In genomic region chr5:124651663-124652513, GRCh38 we compare ENCODE assay signal across 1 cellular context.
A peak's percentile ranks its signal among the peaks of the same experiment; 100 is the strongest.
TF ChIP-seq lines count a peak whose summit lies in the region.

No MANE protein-coding gene starts in this region.

TF ChIP-seq in GM12878, 131 proteins besides CTCF, POLR2A, EP300 and RAD21 (continued from another document and continues in another):
- TF ChIP-seq CUX1 (IDR thresholded peaks at IDR 0.05; ENCODE audit: insufficient replicate concordance, low read depth, low read length) = no peak
- TF ChIP-seq TAF1 (IDR thresholded peaks at IDR 0.05; ENCODE audit: borderline replicate concordance, low read depth, low read length) = no peak
- no peak for TF ChIP-seq REST (IDR thresholded peaks at IDR 0.05; ENCODE audit: low read depth, low read length)
- no peak for TF ChIP-seq CEBPB (IDR thresholded peaks at IDR 0.05; ENCODE audit: borderline replicate concordance in 1 of 2, low read depth in 2 of 2, low read length in 2 of 2)
- peak; percentile 89 for TF ChIP-seq IKZF1 (conservative IDR thresholded peaks at IDR 0.05)
- TF ChIP-seq E2F4 (IDR thresholded peaks at IDR 0.05; ENCODE audit: low read depth, low read length) = no peak
- TF ChIP-seq SPI1 (IDR thresholded peaks at IDR 0.05; ENCODE audit: borderline replicate concordance, insufficient read depth, low read depth, low read length) = peak; percentile 68; the same call in 1 of the 2 replicates
- TF ChIP-seq NFXL1 (IDR thresholded peaks at IDR 0.05; ENCODE audit: borderline replicate concordance) = no peak
- TF ChIP-seq RB1 (IDR thresholded peaks at IDR 0.05; ENCODE audit: borderline replicate concordance) = no peak
- TF ChIP-seq GABPA (IDR thresholded peaks at IDR 0.05; ENCODE audit: low read depth) = no peak
- no peak for TF ChIP-seq RELA (IDR thresholded peaks at IDR 0.05; ENCODE audit: borderline replicate concordance, partially characterized antibody)
- no peak for TF ChIP-seq PAX8 (IDR thresholded peaks at IDR 0.05)
- TF ChIP-seq ZZZ3 (IDR thresholded peaks at IDR 0.05; ENCODE audit: control insufficient read depth, insufficient read length, low read depth) = no peak
- TF ChIP-seq POLR2AphosphoS2 (IDR thresholded peaks at IDR 0.05; ENCODE audit: low read depth, low read length) = no peak
- TF ChIP-seq SIN3A (IDR thresholded peaks at IDR 0.05; ENCODE audit: low read depth, low read length) = no peak
- no peak; the same call in 1 of the 2 replicates for TF ChIP-seq BMI1 (IDR thresholded peaks at IDR 0.05; ENCODE audit: borderline replicate concordance)
- TF ChIP-seq RBBP5 (conservative IDR thresholded peaks at IDR 0.05) = no peak
- no peak for TF ChIP-seq CHD1 (IDR thresholded peaks at IDR 0.05; ENCODE audit: low read depth, low read length)
- no peak for TF ChIP-seq NFYA (IDR thresholded peaks at IDR 0.05; ENCODE audit: borderline replicate concordance, low read depth, low read length)
- TF ChIP-seq ZBTB11 (CRISPR knock-in tag; IDR thresholded peaks at IDR 0.05) = no peak
- no peak for TF ChIP-seq MXI1 (IDR thresholded peaks at IDR 0.05; ENCODE audit: low read depth, low read length)
- no peak for TF ChIP-seq ZNF592 (IDR thresholded peaks at IDR 0.05)
- TF ChIP-seq POLR2AphosphoS5 (IDR thresholded peaks at IDR 0.05; ENCODE audit: low read length) = peak; percentile 54; the same call in 1 of the 2 replicates
- peak; percentile 75; the same call in 1 of the 2 replicates for TF ChIP-seq LARP7 (IDR thresholded peaks at IDR 0.05)
- TF ChIP-seq ZNF207 (IDR thresholded peaks at IDR 0.05; ENCODE audit: borderline replicate concordance) = no peak
- TF ChIP-seq STAT3 (IDR thresholded peaks at IDR 0.05; ENCODE audit: low read depth, low read length) = no peak
- TF ChIP-seq SUPT20H (IDR thresholded peaks at IDR 0.05; ENCODE audit: borderline replicate concordance, control insufficient read depth, low read depth, low read length) = no peak
- TF ChIP-seq CEBPZ (IDR thresholded peaks at IDR 0.05; ENCODE audit: low read depth, low read length) = no peak
- TF ChIP-seq TCF3 (IDR thresholded peaks at IDR 0.05; ENCODE audit: borderline replicate concordance, insufficient read depth, low read depth, low read length) = no peak
- no peak for TF ChIP-seq E2F8 (IDR thresholded peaks at IDR 0.05; ENCODE audit: low read depth, partially characterized antibody)
- TF ChIP-seq SUZ12 (IDR thresholded peaks at IDR 0.05; ENCODE audit: unreplicated experiment) = no peak
- TF ChIP-seq NR2F1 (conservative IDR thresholded peaks at IDR 0.05) = 0 out of 2 replicates have a peak, but pooled peaks have one; percentile 36
- TF ChIP-seq KLF5 (IDR thresholded peaks at IDR 0.05; ENCODE audit: partially characterized antibody) = no peak
